In genomic region chr1:186212574-186213224, GRCh38 we compare ENCODE assay signal across 8 cellular contexts.
DNase-seq lines count a peak whose midpoint lies in the region; ATAC-seq, FAIRE-seq and TF ChIP-seq lines count a peak whose summit lies in the region.

No MANE protein-coding gene starts in this region.

- no peak overlapping the region for H3K4me3 ChIP-seq in A549
- no peak overlapping the region for H3K4me3 ChIP-seq in HAP-1
- no peak overlapping the region for H3K4me3 ChIP-seq in LNCaP clone FGC (ENCODE audit: low read depth, low read length)
- H3K4me3 ChIP-seq in Peyer's patch = no peak overlapping the region
- H3K4me3 ChIP-seq in lung = no peak overlapping the region

- in situ Hi-C loops in HAP-1 (cut with MboI; ENCODE audit: low sequenced_read_pairs) = loop anchor here (25.0 kb wide), 2 partner anchors 400 to 500 kb away; no protein-coding TSS in a partner anchor

- H3K9me3 ChIP-seq in A549 (no peaks in the 10 kb centered on the region), HAP-1 (no peaks in the 10 kb centered on the region), Peyer's patch (no peaks in the 10 kb centered on the region), lung (ENCODE audit: control insufficient read depth in 2 of 2, insufficient read depth in 1 of 2, low read length in 1 of 2) (no peaks in the 10 kb centered on the region)

- peak; percentile 28 for FAIRE-seq in A549 (lab: Jason Lieb, UNC)

- no peak for TF ChIP-seq EP300 in A549 (IDR thresholded peaks at IDR 0.05)

- POLR2A ChIA-PET in A549 (lab: Yijun Ruan, JAX) = no interaction called here

- H3K4me1 ChIP-seq in A549 (no peaks in the 10 kb centered on the region; the same call in 2 of the 3 replicates), HAP-1 (no peaks in the 10 kb centered on the region), Peyer's patch (no peaks in the 10 kb centered on the region), lung (ENCODE audit: control insufficient read depth in 2 of 2, insufficient read depth in 2 of 2, low read length in 2 of 2) (peaks cover 0 to 2% of the 10 kb centered on the region in 2 donors)

- H3K4me2 ChIP-seq in A549 = no peak overlapping the region

- 0% methylated on average over 3 of the region's 3 CpGs for WGBS in A549 (ENCODE audit: missing lambda C conversion rate)
- WGBS in lung, 2 donors = 30 to 45% methylated on average over 3 of the region's 3 CpGs

- H3K36me3 ChIP-seq in HAP-1 (replicated peaks) = no peaks in the 10 kb centered on the region
- no peaks in the 10 kb centered on the region for H3K36me3 ChIP-seq in Peyer's patch
- no peaks in the 10 kb centered on the region for H3K36me3 ChIP-seq in lung (ENCODE audit: control insufficient read depth in 2 of 2, insufficient read depth in 2 of 2, low read length in 2 of 2)

- TF ChIP-seq RAD21 in A549 (conservative IDR thresholded peaks at IDR 0.05 in 1 of 2, IDR thresholded peaks at IDR 0.05 in 1 of 2) = peak; percentile 98 to 99

- TF ChIP-seq CTCF in A549 (IDR thresholded peaks at IDR 0.05) = peak; percentile 96
- peak; percentile 89 for TF ChIP-seq CTCF in GM12801 (IDR thresholded peaks at IDR 0.05; ENCODE audit: extremely low read depth, insufficient read length)
- peak; percentile 96 for TF ChIP-seq CTCF in LNCaP clone FGC (IDR thresholded peaks at IDR 0.05; ENCODE audit: control insufficient read depth, extremely low read depth, insufficient read depth)
- TF ChIP-seq CTCF in Peyer's patch (IDR thresholded peaks at IDR 0.05) = peak in 5 of 6 experiments; percentile 43 to 92 (median 86)
- peak; percentile 72 for TF ChIP-seq CTCF in lung (IDR thresholded peaks at IDR 0.05; ENCODE audit: control extremely low read depth, extremely low read depth)

- DNase-seq in A549 (ENCODE audit: low read depth in 1 of 2, low spot score in 1 of 2) (peak; percentile 72 to 92), HAP-1 (ENCODE audit: low spot score in 2 of 2) (peak; percentile 57 to 71), LNCaP clone FGC (ENCODE audit: low read depth) (peak; percentile 71), Peyer's patch (peak in 1 of 3 donors; percentile 49), ecto neural progenitor cell (ENCODE audit: low spot score) (peak; percentile 55), lung (ENCODE audit: low spot score) (peak; percentile 58)
- no peak for DNase-seq in stimulated activated naive CD4-positive, alpha-beta T cell treated with Interleukin-2 at 50 U/mL for 16 hours (lab: John Stamatoyannopoulos, UW)

- H3K27ac ChIP-seq in A549 (no peak overlapping the region), Peyer's patch (no peak overlapping the region), lung (ENCODE audit: low read depth in 1 of 2, low read length in 1 of 2) (no peak overlapping the region)

- ATAC-seq in A549 = peak; percentile 97 to 99
- peak; percentile 93 for ATAC-seq in lung (ENCODE audit: insufficient read depth, low FRiP score)

- CTCF ChIA-PET in A549 (lab: Yijun Ruan, JAX) = interaction anchor here (0.6 to 2.8 kb wide), 43 partner anchors 9 to 1048 kb away, joined by 3 to 17 read pairs (median 3); no protein-coding TSS in a partner anchor

- TF ChIP-seq POLR2A in A549 (IDR thresholded peaks at IDR 0.05; ENCODE audit: low read length) = no peak
- no peak for TF ChIP-seq POLR2A in Peyer's patch (IDR thresholded peaks at IDR 0.05)

- no peaks in the 10 kb centered on the region for H3K27me3 ChIP-seq in HAP-1 (ENCODE audit: low read depth)
- H3K27me3 ChIP-seq in Peyer's patch = no peaks in the 10 kb centered on the region
- no peaks in the 10 kb centered on the region for H3K27me3 ChIP-seq in lung (ENCODE audit: control insufficient read depth, insufficient read depth)

TF ChIP-seq in A549, 52 proteins besides CTCF, POLR2A, EP300 and RAD21:
- TF ChIP-seq SMC3 (IDR thresholded peaks at IDR 0.05) (peak; percentile 97), ELK1 (IDR thresholded peaks at IDR 0.05; ENCODE audit: low read depth, low read length) (no peak), RARB (CRISPR knock-in tag; IDR thresholded peaks at IDR 0.05) (no peak), BHLHE40 (IDR thresholded peaks at IDR 0.05; ENCODE audit: low read depth, low read length) (no peak), HMGXB4 (CRISPR knock-in tag; IDR thresholded peaks at IDR 0.05; ENCODE audit: borderline replicate concordance) (no peak)
